Comparison of ENCODE assay signal across 23 cellular contexts in genomic region chr1:32105338-32105737, GRCh38.
"Had no signal": no experiment of that assay in that cellular context is flagged by ENCODE, and none has a peak within 500 bp of the region (broad histone marks: within the 10 kb centered on the region; RNA-seq: fewer than 3 reads in every experiment).

No MANE protein-coding gene starts in this region.

- H3K27ac ChIP-seq: Peyer's patch, RWPE1, SJCRH30 had no signal

- DNase-seq: activated CD4-positive, alpha-beta T cell treated with anti-CD3 and anti-CD28 coated beads for 1 hour; activated CD4-positive, alpha-beta T cell treated with anti-CD3 and anti-CD28 coated beads, Interleukin-2, amount 10 ng/mL, durations not matched to agents 24 days and 14 days; activated CD4-positive, alpha-beta T cell treated with anti-CD3 and anti-CD28 coated beads, Interleukin-2, amount 50 U/mL, for 48 hours; activated CD8-positive, alpha-beta memory T cell treated with anti-CD3 and anti-CD28 coated beads, Interleukin-2, amount 10 ng/mL, durations not matched to agents 7 days and 5 days; activated effector memory CD4-positive, alpha-beta T cell treated with Interleukin-2 at 50 U/mL for 16 hours; activated naive CD4-positive, alpha-beta T cell treated with Interleukin-2 at 50 U/mL for 16 hours; activated naive CD8-positive, alpha-beta T cell treated with anti-CD3 and anti-CD28 coated beads for 36 hours; activated T-cell treated with anti-CD3 and anti-CD28 coated beads, Interleukin-2, amount 50 U/mL, for 24 hours; Karpas-422; MM.1S; NCI-H1105; NCI-H1436; NCI-H1694 treated with DMSO at 0.1 percent for 48 hours; NCI-H2029 treated with DMSO at 0.1 percent for 48 hours; NCI-H510A treated with DMSO at 0.1 percent for 48 hours; NCI-H69; Peyer's patch; Right ventricle myocardium superior; SJCRH30; SK-N-SH had no signal

- H3K9me3 ChIP-seq: Peyer's patch, SJCRH30, SK-N-SH had no signal

- ATAC-seq: activated CD8-positive, alpha-beta memory T cell treated with anti-CD3 and anti-CD28 coated beads, Interleukin-2, amount 10 ng/mL, durations not matched to agents 7 days and 5 days; WTC11 had no signal

- H3K9me3 Mint-ChIP-seq: activated CD4-positive, alpha-beta T cell treated with anti-CD3 and anti-CD28 coated beads, Interleukin-2, amount 10 ng/mL, durations not matched to agents 24 days and 14 days; activated naive CD8-positive, alpha-beta T cell treated with anti-CD3 and anti-CD28 coated beads for 36 hours; activated T-cell treated with anti-CD3 and anti-CD28 coated beads, Interleukin-2, amount 50 U/mL, for 24 hours; activated T-helper 1 cell treated with anti-CD3 and anti-CD28 coated beads, Interleukin-12 subunit alpha, Interleukin-12 subunit beta, Interleukin-2, Interleukin-4 antibody, amounts not matched to agents 30 ng/mL and 10 ng/mL and 1 ng/mL, durations not matched to agents 14 hours and 24 hours and 36 hours; WTC11 had no signal

- H3K27me3 ChIP-seq: Peyer's patch, SJCRH30 had no signal

- H3K4me3 Mint-ChIP-seq: activated CD4-positive, alpha-beta T cell treated with anti-CD3 and anti-CD28 coated beads, Interleukin-2, amount 10 ng/mL, durations not matched to agents 24 days and 14 days; activated CD8-positive, alpha-beta memory T cell treated with anti-CD3 and anti-CD28 coated beads, Interleukin-2, amount 10 ng/mL, durations not matched to agents 7 days and 5 days; activated naive CD8-positive, alpha-beta T cell treated with anti-CD3 and anti-CD28 coated beads for 36 hours; activated T-cell treated with anti-CD3 and anti-CD28 coated beads, Interleukin-2, amount 50 U/mL, for 24 hours; activated T-helper 1 cell treated with anti-CD3 and anti-CD28 coated beads, Interleukin-12 subunit alpha, Interleukin-12 subunit beta, Interleukin-2, Interleukin-4 antibody, amounts not matched to agents 30 ng/mL and 10 ng/mL and 1 ng/mL, durations not matched to agents 14 hours and 24 hours and 36 hours; WTC11 had no signal

- H3K4me3 ChIP-seq: Peyer's patch, SJCRH30 had no signal

- H3K27ac Mint-ChIP-seq: activated CD4-positive, alpha-beta T cell treated with anti-CD3 and anti-CD28 coated beads, Interleukin-2, amount 10 ng/mL, durations not matched to agents 24 days and 14 days; activated CD8-positive, alpha-beta memory T cell treated with anti-CD3 and anti-CD28 coated beads, Interleukin-2, amount 10 ng/mL, durations not matched to agents 7 days and 5 days; activated naive CD8-positive, alpha-beta T cell treated with anti-CD3 and anti-CD28 coated beads for 36 hours; activated T-cell treated with anti-CD3 and anti-CD28 coated beads, Interleukin-2, amount 50 U/mL, for 24 hours; activated T-helper 1 cell treated with anti-CD3 and anti-CD28 coated beads, Interleukin-12 subunit alpha, Interleukin-12 subunit beta, Interleukin-2, Interleukin-4 antibody, amounts not matched to agents 30 ng/mL and 10 ng/mL and 1 ng/mL, durations not matched to agents 14 hours and 24 hours and 36 hours; WTC11 had no signal

- H3K27me3 Mint-ChIP-seq: activated CD4-positive, alpha-beta T cell treated with anti-CD3 and anti-CD28 coated beads, Interleukin-2, amount 10 ng/mL, durations not matched to agents 24 days and 14 days; activated CD8-positive, alpha-beta memory T cell treated with anti-CD3 and anti-CD28 coated beads, Interleukin-2, amount 10 ng/mL, durations not matched to agents 7 days and 5 days; activated naive CD8-positive, alpha-beta T cell treated with anti-CD3 and anti-CD28 coated beads for 36 hours; activated T-cell treated with anti-CD3 and anti-CD28 coated beads, Interleukin-2, amount 50 U/mL, for 24 hours had no signal
